In genomic region chr1:154990276-154990675, GRCh38 we compare ENCODE assay signal across 1 cellular context.
TF ChIP-seq lines count a peak whose summit lies in the region.

No MANE protein-coding gene starts in this region.

TF ChIP-seq in SK-N-SH treated with all-trans-retinoic acid at 6 μM for 48 hours, 23 proteins besides CTCF, POLR2A, EP300 and RAD21 (continued from another document):
- TF ChIP-seq ZNF70 (CRISPR knock-in tag; IDR thresholded peaks at IDR 0.05): no peak
- TF ChIP-seq OSR1 (CRISPR knock-in tag; IDR thresholded peaks at IDR 0.05): no peak
- no peak for TF ChIP-seq BACH2 (CRISPR knock-in tag; IDR thresholded peaks at IDR 0.05; ENCODE audit: borderline replicate concordance)
